Comparison of ENCODE assay signal across 1 cellular context in the genomic region with DNA sequence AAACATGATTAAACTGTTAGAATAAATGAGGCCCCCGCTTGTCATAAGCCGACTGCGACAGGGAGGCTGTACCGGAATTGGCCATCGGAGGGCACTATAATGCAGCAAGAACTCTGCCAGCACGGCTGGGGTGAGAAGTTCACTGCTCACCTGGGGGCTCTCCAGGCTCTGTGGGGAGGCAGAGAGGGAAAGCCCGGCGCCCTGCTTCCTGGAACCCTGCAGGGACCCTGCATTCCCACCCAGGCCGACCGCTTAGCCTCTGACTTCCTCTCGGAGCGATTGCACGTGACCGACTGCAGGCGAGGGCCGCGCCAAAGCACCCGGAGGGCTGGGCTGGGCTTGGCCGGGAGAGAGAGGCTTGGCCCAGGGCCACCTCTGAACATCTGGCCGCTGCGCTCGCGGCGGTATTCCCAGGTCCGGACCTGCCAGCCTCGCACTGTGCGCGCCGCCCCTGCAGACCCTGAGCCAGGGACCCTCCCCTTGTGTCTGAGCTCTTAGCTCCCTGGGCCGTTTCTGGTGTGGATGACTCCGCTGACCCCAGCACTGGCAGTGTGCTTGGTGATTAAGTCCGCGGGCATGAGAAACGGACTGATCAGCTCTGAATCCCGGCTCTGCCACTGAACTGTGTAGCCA.
TF ChIP-seq lines count a peak whose summit lies in the region.

No MANE protein-coding gene starts in this region.

TF ChIP-seq in HEK293, 187 proteins besides CTCF, POLR2A, EP300 and RAD21 (continued from another document and continues in another):
- no peak for TF ChIP-seq ZBTB10 (tag by site-specific recombination; IDR thresholded peaks at IDR 0.05)
- 0 out of 2 replicates have a peak, but pooled peaks have one; percentile 21 for TF ChIP-seq KLF7 (tag by site-specific recombination; IDR thresholded peaks at IDR 0.05; ENCODE audit: borderline replicate concordance)
- no peak for TF ChIP-seq ZNF121 (tag by site-specific recombination; IDR thresholded peaks at IDR 0.05)
- no peak for TF ChIP-seq ZNF76 (tag by site-specific recombination; IDR thresholded peaks at IDR 0.05; ENCODE audit: borderline replicate concordance, low read depth)
- TF ChIP-seq ZNF394 (tag by site-specific recombination; IDR thresholded peaks at IDR 0.05; ENCODE audit: borderline replicate concordance): no peak
- no peak for TF ChIP-seq ZNF785 (tag by site-specific recombination; IDR thresholded peaks at IDR 0.05)
- no peak for TF ChIP-seq ZNF692 (tag by site-specific recombination; IDR thresholded peaks at IDR 0.05)
- no peak for TF ChIP-seq ZNF302 (tag by site-specific recombination; IDR thresholded peaks at IDR 0.05; ENCODE audit: low read depth)
- TF ChIP-seq ZNF398 (tag by site-specific recombination; IDR thresholded peaks at IDR 0.05): peak; percentile 70
- TF ChIP-seq PRDM4 (tag by site-specific recombination; IDR thresholded peaks at IDR 0.05): no peak
- TF ChIP-seq ZNF830 (tag by site-specific recombination; IDR thresholded peaks at IDR 0.05; ENCODE audit: low read depth): no peak
- TF ChIP-seq ZBTB21 (tag by site-specific recombination; IDR thresholded peaks at IDR 0.05): 0 out of 2 replicates have a peak, but pooled peaks have one; percentile 37
- no peak for TF ChIP-seq ZNF174 (tag by site-specific recombination; IDR thresholded peaks at IDR 0.05)
- peak; percentile 99 for TF ChIP-seq GLIS1 (tag by site-specific recombination; IDR thresholded peaks at IDR 0.05)
- TF ChIP-seq ZNF248 (tag by site-specific recombination; IDR thresholded peaks at IDR 0.05): no peak
- TF ChIP-seq ZNF610 (tag by site-specific recombination; IDR thresholded peaks at IDR 0.05; ENCODE audit: borderline replicate concordance): no peak
- TF ChIP-seq TRIM28 (IDR thresholded peaks at IDR 0.05; ENCODE audit: borderline replicate concordance, low read length): peak; percentile 64; the same call in 1 of the 2 replicates
- TF ChIP-seq ZNF341 (tag by site-specific recombination; IDR thresholded peaks at IDR 0.05; ENCODE audit: low read depth): no peak
- 0 out of 2 replicates have a peak, but pooled peaks have one; percentile 22 for TF ChIP-seq WT1 (tag by site-specific recombination; IDR thresholded peaks at IDR 0.05)
- no peak for TF ChIP-seq ZBTB1 (tag by site-specific recombination; IDR thresholded peaks at IDR 0.05)
- peak; percentile 67 for TF ChIP-seq ZBTB48 (tag by site-specific recombination; IDR thresholded peaks at IDR 0.05)
- TF ChIP-seq SP2 (tag by site-specific recombination; IDR thresholded peaks at IDR 0.05): peak; percentile 43
- TF ChIP-seq ZNF266 (tag by site-specific recombination; IDR thresholded peaks at IDR 0.05; ENCODE audit: low read depth): no peak
- TF ChIP-seq ZBTB20 (tag by site-specific recombination; IDR thresholded peaks at IDR 0.05): peak; percentile 84
- TF ChIP-seq SCRT2 (tag by site-specific recombination; IDR thresholded peaks at IDR 0.05): no peak
- TF ChIP-seq, protein P1, sequence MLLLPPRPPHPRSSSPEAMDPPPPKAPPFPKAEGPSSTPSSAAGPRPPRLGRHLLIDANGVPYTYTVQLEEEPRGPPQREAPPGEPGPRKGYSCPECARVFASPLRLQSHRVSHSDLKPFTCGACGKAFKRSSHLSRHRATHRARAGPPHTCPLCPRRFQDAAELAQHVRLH (tag by site-specific recombination; IDR thresholded peaks at IDR 0.05): no peak
- peak; percentile 87 for TF ChIP-seq ZBTB8A (tag by site-specific recombination; IDR thresholded peaks at IDR 0.05)
- peak; percentile 36 for TF ChIP-seq ZXDB (tag by site-specific recombination; IDR thresholded peaks at IDR 0.05)
- TF ChIP-seq ZNF416 (tag by site-specific recombination; IDR thresholded peaks at IDR 0.05): no peak
- no peak for TF ChIP-seq ZNF114 (tag by site-specific recombination; IDR thresholded peaks at IDR 0.05)
- peak; percentile 55 for TF ChIP-seq ZBTB26 (tag by site-specific recombination; optimal IDR thresholded peaks at IDR 0.05)
- no peak for TF ChIP-seq ZNF146 (tag by site-specific recombination; IDR thresholded peaks at IDR 0.05)
- TF ChIP-seq ZNF112 (tag by site-specific recombination; IDR thresholded peaks at IDR 0.05): no peak
- TF ChIP-seq ZNF132 (tag by site-specific recombination; IDR thresholded peaks at IDR 0.05; ENCODE audit: borderline replicate concordance): no peak
- peak; percentile 43 for TF ChIP-seq ZNF335 (tag by site-specific recombination; conservative IDR thresholded peaks at IDR 0.05)
- TF ChIP-seq, protein P2, sequence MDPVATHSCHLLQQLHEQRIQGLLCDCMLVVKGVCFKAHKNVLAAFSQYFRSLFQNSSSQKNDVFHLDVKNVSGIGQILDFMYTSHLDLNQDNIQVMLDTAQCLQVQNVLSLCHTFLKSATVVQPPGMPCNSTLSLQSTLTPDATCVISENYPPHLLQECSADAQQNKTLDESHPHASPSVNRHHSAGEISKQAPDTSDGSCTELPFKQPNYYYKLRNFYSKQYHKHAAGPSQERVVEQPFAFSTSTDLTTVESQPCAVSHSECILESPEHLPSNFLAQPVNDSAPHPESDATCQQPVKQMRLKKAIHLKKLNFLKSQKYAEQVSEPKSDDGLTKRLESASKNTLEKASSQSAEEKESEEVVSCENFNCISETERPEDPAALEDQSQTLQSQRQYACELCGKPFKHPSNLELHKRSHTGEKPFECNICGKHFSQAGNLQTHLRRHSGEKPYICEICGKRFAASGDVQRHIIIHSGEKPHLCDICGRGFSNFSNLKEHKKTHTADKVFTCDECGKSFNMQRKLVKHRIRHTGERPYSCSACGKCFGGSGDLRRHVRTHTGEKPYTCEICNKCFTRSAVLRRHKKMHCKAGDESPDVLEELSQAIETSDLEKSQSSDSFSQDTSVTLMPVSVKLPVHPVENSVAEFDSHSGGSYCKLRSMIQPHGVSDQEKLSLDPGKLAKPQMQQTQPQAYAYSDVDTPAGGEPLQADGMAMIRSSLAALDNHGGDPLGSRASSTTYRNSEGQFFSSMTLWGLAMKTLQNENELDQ (tag by site-specific recombination; IDR thresholded peaks at IDR 0.05; ENCODE audit: low read depth): no peak
- TF ChIP-seq, protein P3, sequence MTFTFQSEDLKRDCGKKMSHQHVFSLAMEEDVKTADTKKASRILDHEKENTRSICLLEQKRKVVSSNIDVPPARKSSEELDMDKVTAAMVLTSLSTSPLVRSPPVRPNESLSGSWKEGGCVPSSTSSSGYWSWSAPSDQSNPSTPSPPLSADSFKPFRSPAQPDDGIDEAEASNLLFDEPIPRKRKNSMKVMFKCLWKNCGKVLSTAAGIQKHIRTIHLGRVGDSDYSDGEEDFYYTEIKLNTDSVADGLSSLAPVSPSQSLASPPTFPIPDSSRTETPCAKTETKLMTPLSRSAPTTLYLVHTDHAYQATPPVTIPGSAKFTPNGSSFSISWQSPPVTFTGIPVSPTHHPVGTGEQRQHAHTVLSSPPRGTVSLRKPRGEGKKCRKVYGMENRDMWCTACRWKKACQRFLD (tag by site-specific recombination; IDR thresholded peaks at IDR 0.05): no peak
- no peak for TF ChIP-seq ZNF792 (tag by site-specific recombination; IDR thresholded peaks at IDR 0.05)
